Comparison of ENCODE assay signal across 8 cellular contexts in the genomic region with DNA sequence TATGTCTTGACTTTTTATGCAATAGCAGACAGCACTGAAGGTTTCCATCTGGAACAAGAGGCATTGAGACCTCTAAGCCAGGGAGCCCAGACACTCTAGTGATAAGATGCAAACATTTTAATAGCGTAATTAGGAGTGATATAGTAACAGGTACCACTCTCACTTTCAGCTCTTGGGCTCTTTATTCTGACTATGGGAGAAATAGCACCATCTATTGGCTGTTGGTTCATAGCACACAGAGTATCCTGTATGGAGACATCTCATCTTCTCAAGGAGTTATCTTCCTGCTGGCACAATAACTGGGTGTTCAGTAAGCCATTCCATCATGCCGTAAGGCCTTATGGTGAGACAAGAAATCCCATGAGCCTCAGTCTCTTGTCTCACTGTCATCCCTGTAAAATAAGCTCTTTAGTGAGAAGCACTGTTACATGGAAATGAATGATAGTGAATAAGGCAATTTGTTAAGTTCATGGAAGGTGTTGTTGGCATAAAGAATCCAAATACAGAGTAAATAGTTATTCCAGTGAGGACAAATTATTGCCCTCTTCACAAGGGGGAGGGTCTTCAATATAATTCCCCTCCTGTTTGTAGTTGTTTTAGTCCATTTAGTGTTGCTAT. TPM values are rescaled to one million over a fixed set of nuclear protein-coding genes. Genes with fewer than 3 reads are reported as not detected.
DNase-seq lines count a peak whose midpoint lies in the region; ATAC-seq and TF ChIP-seq lines count a peak whose summit lies in the region.

No MANE protein-coding gene starts in this region.

- no peak overlapping the region for H3K4me2 ChIP-seq in Loucy (ENCODE audit: low read depth, low read length, poor library complexity, severe bottlenecking)

- no peaks in the 10 kb centered on the region for H3F3A ChIP-seq in Loucy (ENCODE audit: low read depth)

- H3K4me1 ChIP-seq in Loucy (ENCODE audit: insufficient read depth, low read length, poor library complexity, severe bottlenecking): peaks cover 7% of the 10 kb centered on the region

- H3K36me3 Mint-ChIP-seq in activated T-helper 17 cell treated with anti-CD3 and anti-CD28 coated beads, Interleukin-2, amount 50 U/mL, for 72 hours (ENCODE audit: low read depth): peaks cover 30% of the 10 kb centered on the region
- H3K36me3 Mint-ChIP-seq in activated naive CD4-positive, alpha-beta T cell treated with anti-CD3 and anti-CD28 coated beads, Interleukin-2, amount 10 ng/mL, durations not matched to agents 7 days and 5 days: peaks cover 25% of the 10 kb centered on the region

- H3K9me3 Mint-ChIP-seq in activated T-helper 17 cell treated with anti-CD3 and anti-CD28 coated beads, Interleukin-2, amount 50 U/mL, for 72 hours: no peaks in the 10 kb centered on the region
- no peaks in the 10 kb centered on the region for H3K9me3 Mint-ChIP-seq in activated naive CD4-positive, alpha-beta T cell treated with anti-CD3 and anti-CD28 coated beads, Interleukin-2, amount 10 ng/mL, durations not matched to agents 7 days and 5 days

- H3K9ac ChIP-seq in Loucy (ENCODE audit: low read depth, low read length, poor library complexity, severe bottlenecking): no peak overlapping the region

- H3K9me2 ChIP-seq in Loucy (replicated peaks; ENCODE audit: low read depth, low read length): no peaks in the 10 kb centered on the region

- no peak overlapping the region for H3K27ac Mint-ChIP-seq in activated T-helper 17 cell treated with anti-CD3 and anti-CD28 coated beads, Interleukin-2, amount 50 U/mL, for 72 hours
- H3K27ac Mint-ChIP-seq in activated naive CD4-positive, alpha-beta T cell treated with anti-CD3 and anti-CD28 coated beads, Interleukin-2, amount 10 ng/mL, durations not matched to agents 7 days and 5 days: no peak overlapping the region

- no peaks in the 10 kb centered on the region for H3K27me3 ChIP-seq in Loucy (ENCODE audit: insufficient read depth, low read length, poor library complexity, severe bottlenecking)

- H3K4me1 Mint-ChIP-seq in activated T-helper 17 cell treated with anti-CD3 and anti-CD28 coated beads, Interleukin-2, amount 50 U/mL, for 72 hours: peaks cover 6% of the 10 kb centered on the region
- H3K4me1 Mint-ChIP-seq in activated naive CD4-positive, alpha-beta T cell treated with anti-CD3 and anti-CD28 coated beads, Interleukin-2, amount 10 ng/mL, durations not matched to agents 7 days and 5 days: peaks cover 8% of the 10 kb centered on the region

- peaks cover 5% of the 10 kb centered on the region; the same call in 1 of the 2 replicates for H3K79me2 ChIP-seq in Loucy (ENCODE audit: insufficient read depth, low read length)

- CTCF ChIA-PET in activated naive CD4-positive, alpha-beta T cell treated with anti-CD3 and anti-CD28 coated beads, Interleukin-2, amount 10 ng/mL, durations not matched to agents 7 days and 5 days (lab: Charles Lee): interaction anchor here (0.5 to 3.7 kb wide), 17 partner anchors 8 to 1686 kb away, joined by 3 to 46 read pairs (median 6); no protein-coding TSS in a partner anchor

- no peak overlapping the region for H3K4me3 ChIP-seq in Loucy (ENCODE audit: low read length, poor library complexity, severe bottlenecking)

- H3K4me3 Mint-ChIP-seq in activated T-helper 17 cell treated with anti-CD3 and anti-CD28 coated beads, Interleukin-2, amount 50 U/mL, for 72 hours: no peak overlapping the region
- no peak overlapping the region for H3K4me3 Mint-ChIP-seq in activated naive CD4-positive, alpha-beta T cell treated with anti-CD3 and anti-CD28 coated beads, Interleukin-2, amount 10 ng/mL, durations not matched to agents 7 days and 5 days

- ATAC-seq in GM19328 (IDR thresholded peaks at IDR 0.05; ENCODE audit: unreplicated experiment) (peak; percentile 39), left lobe of liver (peak; percentile 59), HG02970 (IDR thresholded peaks at IDR 0.05; ENCODE audit: low FRiP score, unreplicated experiment) (no peak)
- peak; percentile 21 for ATAC-seq in activated T-helper 17 cell treated with anti-CD3 and anti-CD28 coated beads, Interleukin-2, amount 50 U/mL, for 72 hours (replicated peaks)

- H3K9me3 ChIP-seq in Loucy (ENCODE audit: insufficient read depth, low read depth, low read length): no peaks in the 10 kb centered on the region

- peak; percentile 86 for TF ChIP-seq CTCF in Loucy (conservative IDR thresholded peaks at IDR 0.05; ENCODE audit: low read length)

- H4K20me1 ChIP-seq in Loucy (ENCODE audit: insufficient read depth, low read length, poor library complexity, severe bottlenecking): no peaks in the 10 kb centered on the region

- peaks cover 22% of the 10 kb centered on the region for H3K36me3 ChIP-seq in Loucy (ENCODE audit: insufficient read depth, low read length)

- no peaks in the 10 kb centered on the region for H3K27me3 Mint-ChIP-seq in activated T-helper 17 cell treated with anti-CD3 and anti-CD28 coated beads, Interleukin-2, amount 50 U/mL, for 72 hours
- H3K27me3 Mint-ChIP-seq in activated naive CD4-positive, alpha-beta T cell treated with anti-CD3 and anti-CD28 coated beads, Interleukin-2, amount 10 ng/mL, durations not matched to agents 7 days and 5 days: peaks cover 8% of the 10 kb centered on the region

- no peak overlapping the region for H2AFZ ChIP-seq in Loucy (ENCODE audit: low read length)

- DNase-seq in D341Med (ENCODE audit: low spot score): peak; percentile 39
- no peak for DNase-seq in left lobe of liver (ENCODE audit: low spot score)
- no peak for DNase-seq in activated naive CD4-positive, alpha-beta T cell treated with anti-CD3 and anti-CD28 coated beads, Interleukin-2, amount 10 ng/mL, durations not matched to agents 7 days and 5 days
- DNase-seq in mucosa of gallbladder (ENCODE audit: low spot score): no peak

RNA-seq across cellular contexts. Expression of gene THUMPD2, which starts 48.3 kb away (rescaled TPM):
- 10 to 100 TPM; 16.7 to 24.7 TPM for total RNA-seq in activated T-helper 17 cell treated with anti-CD3 and anti-CD28 coated beads, Interleukin-2, amount 50 U/mL, for 72 hours
- total RNA-seq in left lobe of liver (2.2 TPM), mucosa of gallbladder (6.2 TPM)
